ENCODE assay signal across 10 cellular contexts in genomic region chr2:42922790-42923631, GRCh38.
DNase-seq lines count a peak whose midpoint lies in the region; ATAC-seq, FAIRE-seq and TF ChIP-seq lines count a peak whose summit lies in the region.
"Had no signal": no experiment of that assay in that cellular context is flagged by ENCODE, and none has a peak within 500 bp of the region (broad histone marks: within the 10 kb centered on the region; RNA-seq: fewer than 3 reads in every experiment).

No MANE protein-coding gene starts in this region.

- no peak overlapping the region; the same call in 2 of the 3 replicates for H3K27ac ChIP-seq in K562 (ENCODE audit: extremely low read depth, low read depth, low read length)
- no peak overlapping the region for H3K27ac ChIP-seq in effector memory CD4-positive, alpha-beta T cell (ENCODE audit: insufficient read depth, low read length, poor library complexity, severe bottlenecking)

- H2AFZ ChIP-seq in K562 (ENCODE audit: low read depth, low read length) = peak overlapping the region; percentile 95

- H3K9ac ChIP-seq in K562 (ENCODE audit: insufficient read depth in 1 of 2, low read depth in 2 of 2, low read length in 2 of 2) = no peak overlapping the region; a peak in 1 of 4 replicates

- TF ChIP-seq CTCF in K562 (IDR thresholded peaks at IDR 0.05 in 2 of 3, conservative IDR thresholded peaks at IDR 0.05 in 1 of 3; ENCODE audit: insufficient read depth in 2 of 3, low read depth in 1 of 3, low read length in 3 of 3) (no peak), retinal pigment epithelial cell (conservative IDR thresholded peaks at IDR 0.05; ENCODE audit: low read depth, low read length) (no peak)

- H3K27me3 ChIP-seq in K562 (ENCODE audit: control insufficient read depth in 2 of 2, insufficient read depth in 2 of 2, low read length in 2 of 2) = no peaks in the 10 kb centered on the region
- no peaks in the 10 kb centered on the region for H3K27me3 ChIP-seq in effector memory CD4-positive, alpha-beta T cell (replicated peaks; ENCODE audit: control insufficient read depth, insufficient read depth, low read length, poor library complexity, severe bottlenecking)

- in situ Hi-C loops in K562 (cut with MboI) = no loop called here

- CTCF ChIA-PET in K562 (lab: Yijun Ruan, JAX; ENCODE audit: low intra/inter-chr PET ratio) = no interaction called here

- no peaks in the 10 kb centered on the region for H3K9me3 ChIP-seq in K562 (replicated peaks; ENCODE audit: control insufficient read depth, insufficient read depth, low read depth, low read length)
- no peaks in the 10 kb centered on the region for H3K9me3 ChIP-seq in effector memory CD4-positive, alpha-beta T cell (ENCODE audit: control insufficient read depth, low read length)

- H3K36me3 ChIP-seq in K562 (ENCODE audit: control insufficient read depth, insufficient read depth, low read length) = no peaks in the 10 kb centered on the region
- H3K36me3 ChIP-seq in effector memory CD4-positive, alpha-beta T cell (ENCODE audit: control insufficient read depth, insufficient read depth, low read length) = no peaks in the 10 kb centered on the region

- POLR2A ChIA-PET in K562 (lab: Yijun Ruan, JAX) = interaction anchor here (0.7 to 1.6 kb wide), 2 partner anchors 11 to 12 kb away, joined by 3 to 5 read pairs; no protein-coding TSS in a partner anchor

- BruUV-seq in K562 (replicated peaks; lab: Mats Ljungman, UMichigan) = no TSS peak

- H3K4me1 ChIP-seq in K562 (replicated peaks in 1 of 2; ENCODE audit: control insufficient read depth in 2 of 2, insufficient read depth in 2 of 2, low read length in 2 of 2) = peaks cover 47 to 62% of the 10 kb centered on the region in 2 experiments
- no peaks in the 10 kb centered on the region for H3K4me1 ChIP-seq in effector memory CD4-positive, alpha-beta T cell (ENCODE audit: control insufficient read depth, insufficient read depth, low read length, poor library complexity, severe bottlenecking)

- intact Hi-C loops in K562 (cut with micrococcal nuclease) = no loop called here
- intact Hi-C loops in left cardiac atrium (cut with DNase I) = loop anchor here in 1 of 2 donors (10.0 kb wide), 1 partner anchor 48 kb away; no protein-coding TSS in a partner anchor

- H3K4me3 ChIP-seq in K562 (no peak overlapping the region), retinal pigment epithelial cell (ENCODE audit: low read length) (no peak overlapping the region)
- H3K4me3 ChIP-seq in effector memory CD4-positive, alpha-beta T cell (ENCODE audit: insufficient read depth, low read depth, low read length, poor library complexity, severe bottlenecking) = no peak overlapping the region

- ATAC-seq in K562 = no peak
- ATAC-seq in left cardiac atrium = peak; percentile 18 to 31

- no peak for TF ChIP-seq RAD21 in K562 (CRISPR knock-in tag; conservative IDR thresholded peaks at IDR 0.05 in 1 of 2, IDR thresholded peaks at IDR 0.05 in 1 of 2)

- no peaks in the 10 kb centered on the region for H4K20me1 ChIP-seq in K562 (replicated peaks; ENCODE audit: control insufficient read depth, insufficient read depth, low read length)

- 89% methylated on average over 7 of the region's 7 CpGs for WGBS in K562 (ENCODE audit: insufficient coverage, low coverage, missing lambda C conversion rate)

- DNase-seq in ELF-1 (ENCODE audit: low read depth, low spot score) = peak; percentile 61
- DNase-seq in K562 (ENCODE audit: extremely low read depth in 1 of 4, low spot score in 3 of 4) = no peak
- peak; percentile 24 for DNase-seq in left cardiac atrium
- peak; percentile 99 for DNase-seq in retinal pigment epithelial cell (ENCODE audit: low read depth)
- no peak for DNase-seq in NCI-H748 treated with DMSO at 0.1 percent for 48 hours (lab: John Stamatoyannopoulos, UW)
- no peak for DNase-seq in HK-2 (ENCODE audit: unreplicated experiment)
- no peak for DNase-seq in effector memory CD4-positive, alpha-beta T cell
- no peak for DNase-seq in DMS79 (lab: John Stamatoyannopoulos, UW)
- DNase-seq: activated naive CD4-positive, alpha-beta T cell treated with Interleukin-2 at 50 U/mL for 16 hours; NCI-H1417 had no signal

- no peak for FAIRE-seq in K562 (lab: Jason Lieb, UNC)

- no peaks in the 10 kb centered on the region for H3K79me2 ChIP-seq in K562 (ENCODE audit: control insufficient read depth, insufficient read depth, low read length)

- TF ChIP-seq EP300 in K562 (IDR thresholded peaks at IDR 0.05; ENCODE audit: low read length) = no peak

- H3K4me2 ChIP-seq in K562 (ENCODE audit: insufficient read depth, low read length) = no peak overlapping the region

- H3K9me1 ChIP-seq in K562 (ENCODE audit: control insufficient read depth, insufficient read depth, low read length) = peaks cover 5% of the 10 kb centered on the region

- no peak for TF ChIP-seq POLR2A in K562 (conservative IDR thresholded peaks at IDR 0.05)

TF ChIP-seq in K562, 482 proteins besides CTCF, POLR2A, EP300 and RAD21:
- TF ChIP-seq MEF2A (IDR thresholded peaks at IDR 0.05; ENCODE audit: control insufficient read depth, low read depth, low read length) (no peak), ZKSCAN1 (IDR thresholded peaks at IDR 0.05; ENCODE audit: low read depth, low read length) (0 out of 2 replicates have a peak, but pooled peaks have one; percentile 64)

Comparison
In these comparisons a context has a peak if more than half of its experiments do, and no peak if none do; other contexts are left out.
1. DNase-seq: peak in ELF-1 (single experiment), left cardiac atrium (single experiment) and retinal pigment epithelial cell (single experiment); none in K562 (0 of 4), NCI-H748 treated with DMSO at 0.1 percent for 48 hours (single experiment), HK-2 (single experiment), effector memory CD4-positive, alpha-beta T cell (0 of 3) and DMS79 (single experiment).